Comparison of ENCODE assay signal across 18 cellular contexts in the genomic region with DNA sequence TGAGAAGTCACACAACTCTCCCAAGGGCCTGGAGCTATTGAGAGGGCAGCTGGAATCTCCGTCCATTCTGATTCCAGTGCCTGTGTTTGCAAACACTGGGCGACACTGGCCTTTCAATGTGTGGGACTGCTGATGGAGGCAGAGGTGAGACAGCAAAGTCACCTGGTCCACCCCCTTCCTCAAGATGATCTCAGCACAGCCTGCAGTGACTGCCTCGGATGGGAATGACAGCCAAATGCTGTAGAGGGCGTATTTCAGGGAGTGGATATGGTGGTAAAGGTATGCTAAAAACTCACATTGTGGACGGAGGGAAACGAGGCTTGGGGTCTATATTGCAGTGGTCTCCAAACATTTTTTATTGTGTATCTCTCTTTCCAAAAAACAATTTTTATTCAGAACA. TPM values are rescaled to one million over a fixed set of nuclear protein-coding genes. Genes with fewer than 3 reads are reported as not detected.
"Had no signal": no experiment of that assay in that cellular context is flagged by ENCODE, and none has a peak within 500 bp of the region (broad histone marks: within the 10 kb centered on the region; RNA-seq: fewer than 3 reads in every experiment).

No MANE protein-coding gene starts in this region.

- H3K27ac ChIP-seq: cardiac muscle cell, esophagus squamous epithelium, lower lobe of right lung, spleen, upper lobe of right lung had no signal

- H3K36me3 Mint-ChIP-seq: activated CD8-positive, alpha-beta memory T cell treated with anti-CD3 and anti-CD28 coated beads, Interleukin-2, amount 10 ng/mL, durations not matched to agents 7 days and 5 days; activated naive CD8-positive, alpha-beta T cell treated with anti-CD3 and anti-CD28 coated beads, Interleukin-2, amount 10 ng/mL, durations not matched to agents 7 days and 5 days; mesothelial cell of epicardium; natural killer cell treated with Interleukin-12 subunit alpha and Interleukin-12 subunit beta and Interleukin-15 and Interleukin-18, amount 100 ng/mL, for 72 hours had no signal

- H3K27me3 ChIP-seq: cardiac muscle cell had no signal

- H3K4me3 ChIP-seq: cardiac muscle cell, esophagus squamous epithelium, lower lobe of right lung, spleen, upper lobe of right lung had no signal

- H3K36me3 ChIP-seq: cardiac muscle cell, esophagus squamous epithelium, lower lobe of right lung, spleen, upper lobe of right lung had no signal

- H3K4me1 ChIP-seq: esophagus squamous epithelium, lower lobe of right lung, spleen, upper lobe of right lung had no signal

- H3K27ac Mint-ChIP-seq: activated B cell treated with CpG ODN at 0.5 μM for 24 hours; activated CD4-positive, alpha-beta memory T cell treated with anti-CD3 and anti-CD28 coated beads, Interleukin-2, amount 10 ng/mL, durations not matched to agents 7 days and 5 days; activated CD8-positive, alpha-beta memory T cell treated with anti-CD3 and anti-CD28 coated beads, Interleukin-2, amount 10 ng/mL, durations not matched to agents 7 days and 5 days; activated naive CD8-positive, alpha-beta T cell treated with anti-CD3 and anti-CD28 coated beads, Interleukin-2, amount 10 ng/mL, durations not matched to agents 7 days and 5 days; mesothelial cell of epicardium; natural killer cell treated with Interleukin-12 subunit alpha and Interleukin-12 subunit beta and Interleukin-15 and Interleukin-18, amount 100 ng/mL, for 72 hours; stimulated activated naive B cell treated with anti-CD40 and anti-IgM and Interleukin-4, amounts not matched to agents 10 μg/mL and 1 μg/mL and 100 μg/mL, for 72 hours had no signal

- H3K4me3 Mint-ChIP-seq: activated B cell treated with CpG ODN at 0.5 μM for 24 hours; activated CD4-positive, alpha-beta memory T cell treated with anti-CD3 and anti-CD28 coated beads, Interleukin-2, amount 10 ng/mL, durations not matched to agents 7 days and 5 days; activated CD8-positive, alpha-beta memory T cell treated with anti-CD3 and anti-CD28 coated beads, Interleukin-2, amount 10 ng/mL, durations not matched to agents 7 days and 5 days; activated naive CD8-positive, alpha-beta T cell treated with anti-CD3 and anti-CD28 coated beads, Interleukin-2, amount 10 ng/mL, durations not matched to agents 7 days and 5 days; mesothelial cell of epicardium; natural killer cell treated with Interleukin-12 subunit alpha and Interleukin-12 subunit beta and Interleukin-15 and Interleukin-18, amount 100 ng/mL, for 72 hours; stimulated activated naive B cell treated with anti-CD40 and anti-IgM and Interleukin-4, amounts not matched to agents 10 μg/mL and 1 μg/mL and 100 μg/mL, for 72 hours had no signal

- H3K4me1 Mint-ChIP-seq: activated B cell treated with CpG ODN at 0.5 μM for 24 hours; activated CD4-positive, alpha-beta memory T cell treated with anti-CD3 and anti-CD28 coated beads, Interleukin-2, amount 10 ng/mL, durations not matched to agents 7 days and 5 days; activated CD8-positive, alpha-beta memory T cell treated with anti-CD3 and anti-CD28 coated beads, Interleukin-2, amount 10 ng/mL, durations not matched to agents 7 days and 5 days; activated naive CD8-positive, alpha-beta T cell treated with anti-CD3 and anti-CD28 coated beads, Interleukin-2, amount 10 ng/mL, durations not matched to agents 7 days and 5 days; mesothelial cell of epicardium; stimulated activated naive B cell treated with anti-CD40 and anti-IgM and Interleukin-4, amounts not matched to agents 10 μg/mL and 1 μg/mL and 100 μg/mL, for 72 hours had no signal

- DNase-seq: activated B cell treated with CpG ODN at 0.5 μM for 24 hours; activated CD4-positive, alpha-beta memory T cell treated with anti-CD3 and anti-CD28 coated beads, Interleukin-2, amount 10 ng/mL, durations not matched to agents 7 days and 5 days; activated CD4-positive, alpha-beta T cell treated with anti-CD3 and anti-CD28 coated beads for 4 hours; activated CD8-positive, alpha-beta memory T cell treated with anti-CD3 and anti-CD28 coated beads, Interleukin-2, amount 10 ng/mL, durations not matched to agents 7 days and 5 days; activated naive CD4-positive, alpha-beta T cell; activated naive CD8-positive, alpha-beta T cell treated with anti-CD3 and anti-CD28 coated beads, Interleukin-2, amount 10 ng/mL, durations not matched to agents 7 days and 5 days; amygdala; dermis blood vessel endothelial cell; effector memory CD4-positive, alpha-beta T cell; esophagus squamous epithelium; lower lobe of right lung; nucleus accumbens; spleen; stimulated activated naive B cell treated with anti-CD40 and anti-IgM and Interleukin-4, amounts not matched to agents 10 μg/mL and 1 μg/mL and 100 μg/mL, for 72 hours; upper lobe of right lung had no signal

- ATAC-seq: activated CD8-positive, alpha-beta memory T cell treated with anti-CD3 and anti-CD28 coated beads, Interleukin-2, amount 10 ng/mL, durations not matched to agents 7 days and 5 days; lower lobe of right lung; natural killer cell treated with Interleukin-12 subunit alpha and Interleukin-12 subunit beta and Interleukin-15 and Interleukin-18, amount 100 ng/mL, for 72 hours; stimulated activated naive B cell treated with anti-CD40 and anti-IgM and Interleukin-4, amounts not matched to agents 10 μg/mL and 1 μg/mL and 100 μg/mL, for 72 hours; upper lobe of right lung had no signal

- H3K9me3 Mint-ChIP-seq: activated CD4-positive, alpha-beta memory T cell treated with anti-CD3 and anti-CD28 coated beads, Interleukin-2, amount 10 ng/mL, durations not matched to agents 7 days and 5 days; activated naive CD8-positive, alpha-beta T cell treated with anti-CD3 and anti-CD28 coated beads, Interleukin-2, amount 10 ng/mL, durations not matched to agents 7 days and 5 days; natural killer cell treated with Interleukin-12 subunit alpha and Interleukin-12 subunit beta and Interleukin-15 and Interleukin-18, amount 100 ng/mL, for 72 hours had no signal

- H3K9me3 ChIP-seq: lower lobe of right lung, upper lobe of right lung had no signal

RNA-seq across cellular contexts. Expression of a gene that starts 15.5 kb away (rescaled TPM):
- total RNA-seq: activated B cell treated with CpG ODN at 0.5 μM for 24 hours; activated CD4-positive, alpha-beta memory T cell treated with anti-CD3 and anti-CD28 coated beads, Interleukin-2, amount 10 ng/mL, durations not matched to agents 7 days and 5 days; activated CD8-positive, alpha-beta memory T cell treated with anti-CD3 and anti-CD28 coated beads, Interleukin-2, amount 10 ng/mL, durations not matched to agents 7 days and 5 days; activated naive CD8-positive, alpha-beta T cell treated with anti-CD3 and anti-CD28 coated beads, Interleukin-2, amount 10 ng/mL, durations not matched to agents 7 days and 5 days had no signal
